In the genomic region with DNA sequence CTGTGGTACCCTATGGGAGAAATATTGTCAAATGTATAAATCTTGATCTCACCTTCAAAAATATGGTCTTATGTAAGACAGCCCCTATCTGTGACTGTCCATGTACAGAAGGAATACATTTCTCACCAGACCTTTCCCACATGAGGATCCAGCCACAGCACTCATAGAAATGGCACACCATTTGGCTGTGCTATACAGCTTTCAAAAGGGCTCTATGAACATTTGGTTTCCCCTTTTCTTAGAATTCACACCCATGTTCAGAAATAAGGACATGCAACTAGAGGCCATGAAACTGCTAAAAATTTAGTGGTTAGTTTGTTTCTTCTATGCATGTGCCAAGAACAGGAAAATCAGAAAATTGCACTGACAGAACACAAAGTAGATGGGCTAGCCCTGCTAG, we compare ENCODE assay signal across 28 cellular contexts.
DNase-seq lines count a peak whose midpoint lies in the region; ATAC-seq, FAIRE-seq and TF ChIP-seq lines count a peak whose summit lies in the region.
"Had no signal": no experiment of that assay in that cellular context is flagged by ENCODE, and none has a peak within 500 bp of the region (broad histone marks: within the 10 kb centered on the region; RNA-seq: fewer than 3 reads in every experiment).

No MANE protein-coding gene starts in this region.

- H2AFZ ChIP-seq in IMR-90 (replicated peaks; ENCODE audit: low read length, poor library complexity) (no peak overlapping the region), keratinocyte (ENCODE audit: control insufficient read depth, low read length) (no peak overlapping the region)

- H3K9me3 ChIP-seq in IMR-90 (ENCODE audit: control insufficient read depth, insufficient read depth, low read length), result no peaks in the 10 kb centered on the region
- no peaks in the 10 kb centered on the region for H3K9me3 ChIP-seq in keratinocyte (ENCODE audit: control insufficient read depth, low read depth, low read length)
- H3K9me3 ChIP-seq: suprapubic skin, upper lobe of right lung had no signal

- dilution Hi-C loops in IMR-90 (cut with HindIII; ENCODE audit: low sequenced_read_pairs, unreplicated experiment) (no loop called here), keratinocyte (cut with MboI; ENCODE audit: extremely low pct_ligation_motif_present, low sequenced_read_pairs) (no loop called here)

- no peak overlapping the region for H3K56ac ChIP-seq in IMR-90 (ENCODE audit: extremely low read depth, insufficient read depth, low read length)

- 0 out of 3 replicates have a peak overlapping the region, but pooled peaks have one; percentile 5 for H2BK15ac ChIP-seq in IMR-90 (ENCODE audit: low read depth, low read length)

- no peaks in the 10 kb centered on the region for H4K20me1 ChIP-seq in IMR-90 (ENCODE audit: insufficient read depth, low read length)
- no peaks in the 10 kb centered on the region for H4K20me1 ChIP-seq in keratinocyte (ENCODE audit: control insufficient read depth, extremely low read depth, insufficient read depth, low read length)

- no peak for TF ChIP-seq CTCF in IMR-90 (conservative IDR thresholded peaks at IDR 0.05; ENCODE audit: low read depth, low read length)
- TF ChIP-seq CTCF in keratinocyte (optimal IDR thresholded peaks at IDR 0.05 in 1 of 3, IDR thresholded peaks at IDR 0.05 in 1 of 3, conservative IDR thresholded peaks at IDR 0.05 in 1 of 3; ENCODE audit: extremely low read depth in 1 of 3, insufficient read depth in 2 of 3, low read length in 3 of 3), result no peak
- no peak for TF ChIP-seq CTCF in GM13976 (IDR thresholded peaks at IDR 0.05; ENCODE audit: borderline replicate concordance, control extremely low read depth, extremely low read depth, insufficient read depth, missing control alignments)

- no peak overlapping the region for H2BK5ac ChIP-seq in IMR-90 (ENCODE audit: low read depth, low read length, poor library complexity, severe bottlenecking)

- in situ Hi-C loops in IMR-90 (cut with MboI; ENCODE audit: low sequenced_read_pairs), result no loop called here
- in situ Hi-C loops in GM13976 (cut with MboI; ENCODE audit: low sequenced_read_pairs, unreplicated experiment), result no loop called here

- no peak for TF ChIP-seq RAD21 in IMR-90 (IDR thresholded peaks at IDR 0.05; ENCODE audit: low read length)

- H3K4me2 ChIP-seq in IMR-90 (ENCODE audit: low read depth, low read length), result no peak overlapping the region
- no peak overlapping the region for H3K4me2 ChIP-seq in keratinocyte (ENCODE audit: control insufficient read depth, extremely low read depth, insufficient read depth, low read depth, low read length)

- peaks cover 53% of the 10 kb centered on the region for H3K79me2 ChIP-seq in keratinocyte (ENCODE audit: control insufficient read depth, insufficient read depth, low read length)

- H3K9ac ChIP-seq in IMR-90 (ENCODE audit: low read depth, low read length), result no peak overlapping the region
- no peak overlapping the region for H3K9ac ChIP-seq in keratinocyte (ENCODE audit: control insufficient read depth, extremely low read depth, insufficient read depth, low read length)

- H3K79me1 ChIP-seq in IMR-90 (ENCODE audit: low read depth in 1 of 2, low read length in 2 of 2), result peaks cover 36 to 57% of the 10 kb centered on the region in 2 experiments

- H3K9me1 ChIP-seq in IMR-90 (ENCODE audit: insufficient read depth, low read length) (no peaks in the 10 kb centered on the region; the same call in none of the 2 replicates), keratinocyte (ENCODE audit: control insufficient read depth, extremely low read depth, insufficient read depth, low read length) (no peaks in the 10 kb centered on the region)

- H3K27ac Mint-ChIP-seq in activated CD4-positive, alpha-beta T cell treated with anti-CD3 and anti-CD28 coated beads, Interleukin-2, amount 10 ng/mL, durations not matched to agents 24 days and 14 days, result peak overlapping the region; percentile 10
- peak overlapping the region; percentile 53 for H3K27ac Mint-ChIP-seq in activated CD4-positive, alpha-beta memory T cell treated with anti-CD3 and anti-CD28 coated beads for 36 hours
- H3K27ac Mint-ChIP-seq: activated T-cell treated with anti-CD3 and anti-CD28 coated beads, Interleukin-2, amount 50 U/mL, for 72 hours had no signal

- FAIRE-seq in keratinocyte (lab: Jason Lieb, UNC), result peak; percentile 56
- FAIRE-seq: bronchial epithelial cell, frontal cortex, GM18507, GM19239 had no signal

- H4K5ac ChIP-seq in IMR-90 (ENCODE audit: low read depth, low read length), result no peak overlapping the region

- H2AK5ac ChIP-seq in IMR-90 (ENCODE audit: low read depth, low read length), result no peak overlapping the region; the same call in 1 of the 2 replicates

- H3K9me3 Mint-ChIP-seq in activated CD4-positive, alpha-beta T cell treated with anti-CD3 and anti-CD28 coated beads, Interleukin-2, amount 10 ng/mL, durations not matched to agents 24 days and 14 days, result peaks cover 9% of the 10 kb centered on the region
- H3K9me3 Mint-ChIP-seq in activated CD4-positive, alpha-beta memory T cell treated with anti-CD3 and anti-CD28 coated beads for 36 hours, result no peaks in the 10 kb centered on the region
- H3K9me3 Mint-ChIP-seq: CD14-positive monocyte had no signal

- H2BK20ac ChIP-seq in IMR-90 (ENCODE audit: low read depth, low read length), result no peak overlapping the region

- no peak overlapping the region for H4K8ac ChIP-seq in IMR-90 (ENCODE audit: low read depth in 2 of 2, low read length in 2 of 2)

- ATAC-seq in IMR-90 (ENCODE audit: low read depth), result no peak
- ATAC-seq: activated T-cell treated with anti-CD3 and anti-CD28 coated beads, Interleukin-2, amount 50 U/mL, for 72 hours; naive thymus-derived CD4-positive, alpha-beta T cell; SK-N-SH treated with all-trans-retinoic acid at 6 μM for 48 hours; upper lobe of right lung had no signal

- no peak for TF ChIP-seq POLR2A in IMR-90 (IDR thresholded peaks at IDR 0.05; ENCODE audit: low read depth, low read length)

- BruUV-seq in IMR-90 (replicated peaks; lab: Mats Ljungman, UMichigan), result no TSS peak

- H3K27me3 Mint-ChIP-seq in activated CD4-positive, alpha-beta T cell treated with anti-CD3 and anti-CD28 coated beads, Interleukin-2, amount 10 ng/mL, durations not matched to agents 24 days and 14 days, result no peaks in the 10 kb centered on the region
- no peaks in the 10 kb centered on the region for H3K27me3 Mint-ChIP-seq in activated CD4-positive, alpha-beta memory T cell treated with anti-CD3 and anti-CD28 coated beads for 36 hours
- H3K27me3 Mint-ChIP-seq: naive thymus-derived CD4-positive, alpha-beta T cell had no signal

- no peak overlapping the region for H3K14ac ChIP-seq in IMR-90 (replicated peaks; ENCODE audit: low read depth, low read length)

- H3K4me3 ChIP-seq in IMR-90 (ENCODE audit: insufficient read depth, low read depth, low read length) (no peak overlapping the region), keratinocyte (ENCODE audit: control insufficient read depth in 2 of 3, extremely low read depth in 1 of 3, insufficient read depth in 2 of 3, low read depth in 1 of 3, low read length in 3 of 3) (no peak overlapping the region)
- H3K4me3 ChIP-seq: lung, suprapubic skin, upper lobe of right lung had no signal

- H3K27me3 ChIP-seq in IMR-90 (ENCODE audit: control insufficient read depth, insufficient read depth, low read length) (no peaks in the 10 kb centered on the region), keratinocyte (ENCODE audit: control insufficient read depth, extremely low read depth, insufficient read depth, low read length) (no peaks in the 10 kb centered on the region)
- H3K27me3 ChIP-seq: suprapubic skin, upper lobe of right lung had no signal

- H3K36me3 Mint-ChIP-seq in activated CD4-positive, alpha-beta T cell treated with anti-CD3 and anti-CD28 coated beads, Interleukin-2, amount 10 ng/mL, durations not matched to agents 24 days and 14 days (ENCODE audit: low read depth), result peaks cover 52% of the 10 kb centered on the region
- H3K36me3 Mint-ChIP-seq in activated CD4-positive, alpha-beta memory T cell treated with anti-CD3 and anti-CD28 coated beads for 36 hours, result peaks cover 15% of the 10 kb centered on the region

- CTCF ChIA-PET in IMR-90 (lab: Yijun Ruan, JAX), result no interaction called here
- CTCF ChIA-PET in activated CD4-positive, alpha-beta memory T cell treated with anti-CD3 and anti-CD28 coated beads for 36 hours (lab: Charles Lee), result no interaction called here

- H3K27ac ChIP-seq in IMR-90 (ENCODE audit: insufficient read depth, low read length) (no peak overlapping the region), keratinocyte (ENCODE audit: control insufficient read depth, insufficient read depth, low read length) (no peak overlapping the region)
- H3K27ac ChIP-seq: suprapubic skin, upper lobe of right lung had no signal

- no peak overlapping the region for H2BK120ac ChIP-seq in IMR-90 (ENCODE audit: low read depth, low read length)

- no peak overlapping the region for H3K18ac ChIP-seq in IMR-90 (ENCODE audit: low read depth, low read length)

- intact Hi-C loops in activated CD4-positive, alpha-beta T cell treated with anti-CD3 and anti-CD28 coated beads, Interleukin-2, amount 10 ng/mL, durations not matched to agents 24 days and 14 days (cut with micrococcal nuclease), result no loop called here
- intact Hi-C loops in IMR-90 (cut with micrococcal nuclease), result loop anchor here (2.0 kb wide), 1 partner anchor 360 kb away; no protein-coding TSS in a partner anchor
- intact Hi-C loops in activated CD4-positive, alpha-beta memory T cell treated with anti-CD3 and anti-CD28 coated beads for 36 hours (cut with micrococcal nuclease), result no loop called here

- H3K36me3 ChIP-seq in IMR-90 (ENCODE audit: control insufficient read depth, insufficient read depth, low read length) (peaks cover 8% of the 10 kb centered on the region), keratinocyte (ENCODE audit: control insufficient read depth in 2 of 2, extremely low read depth in 1 of 2, insufficient read depth in 2 of 2, low read length in 2 of 2) (peaks cover 28 to 53% of the 10 kb centered on the region in 2 experiments)
- H3K36me3 ChIP-seq: suprapubic skin, upper lobe of right lung had no signal

- no peak overlapping the region for H4K91ac ChIP-seq in IMR-90 (ENCODE audit: insufficient read depth, low read depth, low read length)

- H3K4me1 Mint-ChIP-seq in activated CD4-positive, alpha-beta T cell treated with anti-CD3 and anti-CD28 coated beads, Interleukin-2, amount 10 ng/mL, durations not matched to agents 24 days and 14 days, result peaks cover 54% of the 10 kb centered on the region
- peaks cover 53% of the 10 kb centered on the region for H3K4me1 Mint-ChIP-seq in activated CD4-positive, alpha-beta memory T cell treated with anti-CD3 and anti-CD28 coated beads for 36 hours (ENCODE audit: low read depth)

- H3K23ac ChIP-seq in IMR-90 (ENCODE audit: low read depth, low read length), result no peak overlapping the region

- no peak overlapping the region for H3K4ac ChIP-seq in IMR-90 (ENCODE audit: low read depth, low read length)

- peak overlapping the region; percentile 53 for H3K4me3 Mint-ChIP-seq in activated CD4-positive, alpha-beta T cell treated with anti-CD3 and anti-CD28 coated beads, Interleukin-2, amount 10 ng/mL, durations not matched to agents 24 days and 14 days
- H3K4me3 Mint-ChIP-seq in activated CD4-positive, alpha-beta memory T cell treated with anti-CD3 and anti-CD28 coated beads for 36 hours, result no peak overlapping the region
- H3K4me3 Mint-ChIP-seq: CD14-positive monocyte had no signal

- POLR2A ChIA-PET in IMR-90 (lab: Charles Lee; ENCODE audit: unreplicated experiment), result no interaction called here
- POLR2A ChIA-PET in activated CD4-positive, alpha-beta memory T cell treated with anti-CD3 and anti-CD28 coated beads for 36 hours (lab: Charles Lee), result interaction anchor here (1.0 kb wide), 1 partner anchor 12 kb away, joined by 3 read pairs; no protein-coding TSS in a partner anchor

- H2AK9ac ChIP-seq in IMR-90 (replicated peaks; ENCODE audit: low read depth, low read length, poor library complexity), result no peak overlapping the region

- H3K4me1 ChIP-seq in IMR-90 (ENCODE audit: control insufficient read depth, insufficient read depth, low read length) (peaks cover 7% of the 10 kb centered on the region), keratinocyte (ENCODE audit: control insufficient read depth, extremely low read depth, insufficient read depth, low read length) (peaks cover 33% of the 10 kb centered on the region)

- DNase-seq in activated CD4-positive, alpha-beta T cell treated with anti-CD3 and anti-CD28 coated beads, Interleukin-2, amount 10 ng/mL, durations not matched to agents 24 days and 14 days, result peak; percentile 60
- no peak for DNase-seq in activated CD4-positive, alpha-beta T cell treated with anti-CD3 and anti-CD28 coated beads, Interleukin-2, amount 50 U/mL, for 4 hours
- no peak for DNase-seq in IMR-90
- DNase-seq in activated CD4-positive, alpha-beta memory T cell treated with anti-CD3 and anti-CD28 coated beads for 36 hours, result no peak
- no peak for DNase-seq in keratinocyte (ENCODE audit: low read depth, low spot score)
- DNase-seq in LoVo (ENCODE audit: low spot score), result no peak
- DNase-seq in NCI-H226, result no peak
- DNase-seq in GM13976 (ENCODE audit: low spot score), result no peak
- DNase-seq: activated CD4-positive, alpha-beta T cell treated with anti-CD3 and anti-CD28 coated beads for 1 hour; activated naive CD4-positive, alpha-beta T cell treated with anti-CD3 and anti-CD28 coated beads, Interleukin-2, amount 50 U/mL, for 16 hours; activated T-cell treated with anti-CD3 and anti-CD28 coated beads, Interleukin-2, amount 50 U/mL, for 72 hours; aorta; GOT3; naive thymus-derived CD4-positive, alpha-beta T cell; NCI-H2029; NCI-H526; NK-92 treated with Interleukin-12 subunit alpha and Interleukin-12 subunit beta, amount 100 ng/mL, for 24 hours; Right ventricle myocardium superior; stimulated activated CD4-positive, alpha-beta T cell treated with anti-CD3 and anti-CD28 coated beads, Interleukin-4, amount 100 ng/mL, for 4 hours; upper lobe of right lung had no signal
